ENCODE assay signal across 8 cellular contexts in the genomic region with DNA sequence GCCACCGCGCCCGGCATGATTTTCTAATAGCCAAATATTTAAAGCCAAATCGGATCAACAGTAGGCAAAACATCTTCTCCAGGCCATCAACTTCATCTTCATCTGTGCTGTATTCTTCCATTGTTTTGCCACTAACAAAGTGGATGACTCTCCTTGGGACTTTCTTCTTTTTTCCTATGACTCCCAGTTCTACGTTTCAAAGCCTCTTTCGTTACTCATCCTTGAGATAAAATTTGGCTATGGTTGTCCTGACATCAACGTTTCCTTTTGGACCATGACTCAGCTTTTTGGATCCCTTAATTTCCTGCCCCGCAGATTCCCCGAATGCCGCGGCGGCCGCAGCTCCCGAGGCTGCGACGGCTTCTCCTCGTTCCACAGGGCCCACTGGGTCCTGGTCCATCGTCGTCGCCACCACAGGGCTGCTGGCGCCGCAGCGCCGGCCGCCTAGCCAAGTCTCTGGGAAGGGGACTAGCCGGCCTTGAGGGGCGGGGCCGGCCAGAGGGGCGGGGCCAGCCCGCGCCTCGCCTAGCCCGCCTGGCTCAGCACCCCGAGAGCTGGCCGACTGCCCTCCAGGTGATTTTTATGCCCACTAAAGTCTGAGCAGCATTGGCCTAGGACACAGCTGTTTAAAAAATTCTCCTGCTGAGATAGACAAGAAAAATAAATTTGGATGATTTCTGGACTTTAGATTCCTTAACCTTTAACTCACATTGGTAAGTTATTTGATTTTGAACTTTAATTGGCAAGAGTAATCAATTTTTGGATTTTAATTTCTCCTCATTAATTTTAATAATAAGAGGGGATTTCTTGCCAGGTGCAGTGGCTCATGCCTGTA.
DNase-seq lines count a peak whose midpoint lies in the region; ATAC-seq and TF ChIP-seq lines count a peak whose summit lies in the region.

No MANE protein-coding gene starts in this region.

- H3K4me2 ChIP-seq in IMR-90 (ENCODE audit: low read depth, low read length) = peak overlapping the region; percentile 72
- H3K4me2 ChIP-seq in mesendoderm (ENCODE audit: low read length) = no peak overlapping the region

- peak overlapping the region; percentile 66 for H2BK5ac ChIP-seq in IMR-90 (ENCODE audit: low read depth, low read length, poor library complexity, severe bottlenecking)
- H2BK5ac ChIP-seq in mesendoderm (ENCODE audit: low read length) = no peak overlapping the region

- BruUV-seq in IMR-90 (replicated peaks; lab: Mats Ljungman, UMichigan) = no TSS peak

- H3K14ac ChIP-seq in IMR-90 (replicated peaks; ENCODE audit: low read depth, low read length) = peak overlapping the region; percentile 77

- H3K36me3 ChIP-seq in IMR-90 (ENCODE audit: control insufficient read depth, insufficient read depth, low read length) (no peaks in the 10 kb centered on the region), mesendoderm (ENCODE audit: control insufficient read depth, insufficient read depth, low read length) (no peaks in the 10 kb centered on the region), subcutaneous abdominal adipose tissue (ENCODE audit: control insufficient read depth in 5 of 5, insufficient read depth in 5 of 5, low read length in 5 of 5) (no peaks in the 10 kb centered on the region)

- H2BK15ac ChIP-seq in IMR-90 (ENCODE audit: low read depth, low read length) (peak overlapping the region; percentile 97), mesendoderm (replicated peaks; ENCODE audit: low read depth) (no peak overlapping the region)

- peak; percentile 53 for TF ChIP-seq POLR2A in IMR-90 (IDR thresholded peaks at IDR 0.05; ENCODE audit: low read depth, low read length)

- H3K27me3 ChIP-seq in IMR-90 (ENCODE audit: control insufficient read depth, insufficient read depth, low read length) (no peaks in the 10 kb centered on the region), mesendoderm (ENCODE audit: insufficient read depth, low read length, poor library complexity) (no peaks in the 10 kb centered on the region), subcutaneous abdominal adipose tissue (ENCODE audit: control insufficient read depth in 5 of 5, insufficient read depth in 4 of 5, low read length in 5 of 5) (no peaks in the 10 kb centered on the region)

- H2BK120ac ChIP-seq in IMR-90 (ENCODE audit: low read depth, low read length) (peak overlapping the region; percentile 91), mesendoderm (ENCODE audit: low read depth, low read length) (no peak overlapping the region)

- H2AK9ac ChIP-seq in IMR-90 (replicated peaks; ENCODE audit: low read depth, low read length, poor library complexity) = no peak overlapping the region

- H2BK20ac ChIP-seq in IMR-90 (ENCODE audit: low read depth, low read length) = peak overlapping the region; percentile 96

- H4K20me1 ChIP-seq in IMR-90 (ENCODE audit: insufficient read depth, low read length) = no peaks in the 10 kb centered on the region

- H3K9me3 ChIP-seq in IMR-90 (ENCODE audit: control insufficient read depth, insufficient read depth, low read length) (peaks cover 3% of the 10 kb centered on the region; the same call in 1 of the 2 replicates), subcutaneous abdominal adipose tissue (ENCODE audit: control insufficient read depth in 5 of 5, low read length in 5 of 5) (peaks cover 0 to 2% (median 0%) of the 10 kb centered on the region in 5 donors)

- H4K91ac ChIP-seq in IMR-90 (ENCODE audit: insufficient read depth, low read depth, low read length) = peak overlapping the region; percentile 79

- dilution Hi-C loops in IMR-90 (cut with HindIII; ENCODE audit: low sequenced_read_pairs, unreplicated experiment) = no loop called here

- H3K27ac ChIP-seq in IMR-90 (ENCODE audit: insufficient read depth, low read length) (peak overlapping the region; percentile 61), mesendoderm (ENCODE audit: low read depth, low read length) (peak overlapping the region; percentile 72), subcutaneous abdominal adipose tissue (ENCODE audit: low read depth, low read length) (peak overlapping the region; percentile 54)

- intact Hi-C loops in IMR-90 (cut with micrococcal nuclease) = loop anchor here (5.0 kb wide), 1 partner anchor 117 kb away; the partner anchor contains the start of genes DCAF6 and MPC2

- H4K5ac ChIP-seq in IMR-90 (ENCODE audit: low read depth, low read length) (peak overlapping the region; percentile 43), mesendoderm (ENCODE audit: low read length) (no peak overlapping the region)

- WGBS in IMR-90 (ENCODE audit: extremely low coverage in 2 of 2, insufficient read length in 1 of 2), 2 experiments = 15% methylated on average over 23 of the region's 35 CpGs; no CpG with 5 or more reads in 1 of the 2 experiments
- WGBS in mesendoderm (ENCODE audit: extremely low coverage, insufficient coverage, low lambda C conversion rate) = no CpG with 5 or more reads among the region's 35 CpGs

- in situ Hi-C loops in IMR-90 (cut with MboI; ENCODE audit: low sequenced_read_pairs) = no loop called here

- H3K23ac ChIP-seq in IMR-90 (ENCODE audit: low read depth, low read length) (peak overlapping the region; percentile 50; the same call in 1 of the 2 replicates), mesendoderm (ENCODE audit: low read length) (no peak overlapping the region)

- H3K56ac ChIP-seq in IMR-90 (ENCODE audit: extremely low read depth, insufficient read depth, low read length) = peak overlapping the region; percentile 42; the same call in 1 of the 2 replicates
- H3K56ac ChIP-seq in mesendoderm (ENCODE audit: low read length) = peak overlapping the region; percentile 76

- no peak overlapping the region for H2AFZ ChIP-seq in IMR-90 (replicated peaks; ENCODE audit: low read length, poor library complexity)

- TF ChIP-seq RAD21 in IMR-90 (IDR thresholded peaks at IDR 0.05; ENCODE audit: low read length) = peak; percentile 28; the same call in 1 of the 2 replicates

- no peaks in the 10 kb centered on the region for H3K79me2 ChIP-seq in mesendoderm (ENCODE audit: control insufficient read depth, insufficient read depth, low read length)

- TF ChIP-seq CTCF in IMR-90 (conservative IDR thresholded peaks at IDR 0.05; ENCODE audit: low read depth, low read length) (no peak), epithelial cell of proximal tubule (conservative IDR thresholded peaks at IDR 0.05; ENCODE audit: low read depth, low read length) (no peak)

- peak overlapping the region; percentile 88 for H3K4ac ChIP-seq in IMR-90 (ENCODE audit: low read depth, low read length)
- peak overlapping the region; percentile 98 for H3K4ac ChIP-seq in mesendoderm (ENCODE audit: low read depth, low read length)

- DNase-seq in 8988T = peak; percentile 80
- peak; percentile 96 for DNase-seq in IMR-90
- peak; percentile 50 for DNase-seq in activated CD4-positive, CD25-positive, alpha-beta regulatory T cell treated with anti-CD3 and anti-CD28 coated beads, Interleukin-2, amount 50 U/mL, for 72 hours
- DNase-seq in epithelial cell of proximal tubule (ENCODE audit: low read depth) = no peak
- peak; percentile 94 for DNase-seq in mesendoderm
- no peak for DNase-seq in stimulated activated naive CD4-positive, alpha-beta T cell (lab: John Stamatoyannopoulos, UW)

- H3K9ac ChIP-seq in IMR-90 (ENCODE audit: low read depth, low read length) (peak overlapping the region; percentile 40), mesendoderm (ENCODE audit: low read length) (peak overlapping the region; percentile 21), subcutaneous abdominal adipose tissue (ENCODE audit: low read length in 5 of 5) (peak overlapping the region in 3 of 5 donors; percentile 32 to 48 (median 47))

- H3K4me3 ChIP-seq in IMR-90 (ENCODE audit: insufficient read depth, low read depth, low read length) (peak overlapping the region; percentile 15; the same call in 1 of the 2 replicates), epithelial cell of proximal tubule (ENCODE audit: low read depth, low read length) (peak overlapping the region; percentile 47), mesendoderm (ENCODE audit: low read length) (no peak overlapping the region), subcutaneous abdominal adipose tissue (ENCODE audit: low read depth in 1 of 5, low read length in 5 of 5) (peak overlapping the region; percentile 22 to 51 (median 42))

- ATAC-seq in GM18907 (IDR thresholded peaks at IDR 0.05; ENCODE audit: unreplicated experiment) = peak; percentile 53
- peak; percentile 97 for ATAC-seq in IMR-90 (ENCODE audit: low read depth)

- H2AK5ac ChIP-seq in IMR-90 (ENCODE audit: low read depth, low read length) (peak overlapping the region; percentile 81), mesendoderm (ENCODE audit: low read length) (no peak overlapping the region)

- CTCF ChIA-PET in IMR-90 (lab: Yijun Ruan, JAX) = interaction anchor here (1.0 kb wide), 1 partner anchor 10 kb away, joined by 3 read pairs; no protein-coding TSS in a partner anchor

- H3K4me1 ChIP-seq in IMR-90 (ENCODE audit: control insufficient read depth, insufficient read depth, low read length) (peaks cover 12% of the 10 kb centered on the region), mesendoderm (ENCODE audit: control insufficient read depth, low read depth, low read length) (peaks cover 21% of the 10 kb centered on the region), subcutaneous abdominal adipose tissue (ENCODE audit: control insufficient read depth in 5 of 5, insufficient read depth in 5 of 5, low read length in 5 of 5) (peaks cover 0 to 4% (median 0%) of the 10 kb centered on the region in 5 donors)

- H3K18ac ChIP-seq in IMR-90 (ENCODE audit: low read depth, low read length) (peak overlapping the region; percentile 27), mesendoderm (ENCODE audit: low read length) (peak overlapping the region; percentile 96)

- H3K79me1 ChIP-seq in IMR-90 (ENCODE audit: low read depth in 1 of 2, low read length in 2 of 2) = peaks cover 0 to 13% of the 10 kb centered on the region in 2 experiments; a peak in 2 of 4 replicates
- no peaks in the 10 kb centered on the region for H3K79me1 ChIP-seq in mesendoderm (ENCODE audit: low read length)

- H4K8ac ChIP-seq in IMR-90 (ENCODE audit: low read depth in 2 of 2, low read length in 2 of 2) = peak overlapping the region; percentile 83 to 86
- H4K8ac ChIP-seq in mesendoderm (ENCODE audit: low read depth, low read length) = no peak overlapping the region

- peaks cover 20% of the 10 kb centered on the region for H3K9me1 ChIP-seq in IMR-90 (ENCODE audit: insufficient read depth, low read length)

- POLR2A ChIA-PET in IMR-90 (lab: Charles Lee; ENCODE audit: unreplicated experiment) = interaction anchor here (0.5 to 0.8 kb wide), 3 partner anchors 10 to 369 kb away, joined by 3 read pairs; no protein-coding TSS in a partner anchor

TF ChIP-seq in IMR-90, 13 proteins besides CTCF, POLR2A, EP300 and RAD21 (continues in another document):
- TF ChIP-seq RCOR1 (IDR thresholded peaks at IDR 0.05; ENCODE audit: insufficient replicate concordance, low read length) = no peak
- no peak for TF ChIP-seq MXI1 (IDR thresholded peaks at IDR 0.05; ENCODE audit: borderline replicate concordance, low read depth, low read length)
- TF ChIP-seq BHLHE40 (IDR thresholded peaks at IDR 0.05; ENCODE audit: low read depth, low read length) = no peak

Comparison
In these comparisons a context has a peak if more than half of its experiments do, and no peak if none do; other contexts are left out.
1. DNase-seq: peak in 8988T (single experiment), IMR-90 (single experiment), activated CD4-positive, CD25-positive, alpha-beta regulatory T cell treated with anti-CD3 and anti-CD28 coated beads, Interleukin-2, amount 50 U/mL, for 72 hours (single experiment) and mesendoderm (single experiment); none in epithelial cell of proximal tubule (single experiment) and stimulated activated naive CD4-positive, alpha-beta T cell (0 of 6).
2. Peak in every context shown above with its lines, with median percentiles within 50 percentile points of each other: H3K27ac ChIP-seq and H3K9ac ChIP-seq.